In the genomic region with DNA sequence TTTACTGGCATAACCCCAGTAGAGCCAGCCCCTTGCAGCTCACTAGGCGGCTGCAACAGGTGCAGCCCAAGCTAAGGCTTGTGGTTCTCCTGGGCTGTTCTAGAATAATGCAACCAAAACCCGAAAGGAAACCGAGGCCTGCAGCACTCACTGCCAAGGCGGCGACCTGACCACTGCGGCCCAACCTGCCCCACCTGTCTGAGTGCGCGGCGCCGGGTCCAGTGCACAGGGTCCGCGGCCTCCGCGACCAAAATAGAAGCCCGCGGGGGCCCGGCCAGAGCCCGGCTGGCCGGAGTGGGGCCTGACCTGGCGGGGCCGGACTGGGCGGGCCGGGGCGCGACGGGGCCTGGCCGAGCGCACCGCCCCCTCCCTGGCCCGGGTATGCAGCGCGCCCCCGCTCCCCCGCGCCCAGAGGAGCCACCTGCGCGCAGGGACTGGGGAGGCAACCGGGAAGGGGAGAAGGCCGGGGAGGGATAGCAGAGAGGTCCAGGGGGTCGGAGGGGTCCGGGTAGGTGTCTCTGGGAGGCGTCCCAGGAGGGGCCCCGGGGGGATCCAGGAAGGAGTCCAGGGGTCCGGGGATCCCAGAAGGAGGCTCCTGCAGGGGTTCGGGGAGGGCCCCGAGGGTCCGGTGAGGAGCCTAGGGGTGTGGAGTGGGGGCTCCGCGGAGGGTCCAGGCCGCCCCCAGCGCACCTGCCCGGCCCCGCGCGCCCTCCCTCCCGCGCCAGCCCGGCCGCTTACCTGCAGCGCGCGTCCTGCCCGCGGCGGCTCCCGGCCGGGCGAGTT, we compare ENCODE assay signal across 8 cellular contexts.
DNase-seq lines count a peak whose midpoint lies in the region; ATAC-seq lines count a peak whose summit lies in the region.

No MANE protein-coding gene starts in this region.

- H3K27me3 ChIP-seq in effector memory CD4-positive, alpha-beta T cell (replicated peaks; ENCODE audit: control insufficient read depth, insufficient read depth, low read length, poor library complexity, severe bottlenecking) = no peaks in the 10 kb centered on the region
- no peaks in the 10 kb centered on the region for H3K27me3 ChIP-seq in muscle layer of colon (ENCODE audit: control insufficient read depth in 1 of 2, insufficient read depth in 2 of 2, low read length in 2 of 2)

- peak; percentile 43 for DNase-seq in DMS53 (lab: John Stamatoyannopoulos, UW)
- DNase-seq in RPMI8226 = peak; percentile 56
- DNase-seq in effector memory CD4-positive, alpha-beta T cell = no peak
- no peak for DNase-seq in kidney tubule cell (ENCODE audit: low spot score)
- DNase-seq in NCI-H446 (lab: John Stamatoyannopoulos, UW) = no peak

- H3K27ac ChIP-seq in effector memory CD4-positive, alpha-beta T cell (ENCODE audit: insufficient read depth, low read length, poor library complexity, severe bottlenecking) = peak overlapping the region; percentile 62
- H3K27ac ChIP-seq in muscle layer of colon (ENCODE audit: low read depth, low read length) = no peak overlapping the region

- ATAC-seq in GM21619 (IDR thresholded peaks at IDR 0.05; ENCODE audit: unreplicated experiment) = peak; percentile 26
- ATAC-seq in HG03135 (IDR thresholded peaks at IDR 0.05; ENCODE audit: unreplicated experiment) = no peak

- peaks cover 70% of the 10 kb centered on the region for H3K4me1 ChIP-seq in effector memory CD4-positive, alpha-beta T cell (ENCODE audit: control insufficient read depth, insufficient read depth, low read length, poor library complexity, severe bottlenecking)
- peaks cover 13% of the 10 kb centered on the region for H3K4me1 ChIP-seq in muscle layer of colon (ENCODE audit: insufficient read depth, low read length)

- peak overlapping the region; percentile 58 for H3K4me3 ChIP-seq in effector memory CD4-positive, alpha-beta T cell (ENCODE audit: insufficient read depth, low read depth, low read length, poor library complexity, severe bottlenecking)
- H3K4me3 ChIP-seq in muscle layer of colon (ENCODE audit: low read depth in 1 of 2, low read length in 2 of 2) = peak overlapping the region; percentile 56 to 68

- H3K36me3 ChIP-seq in effector memory CD4-positive, alpha-beta T cell (ENCODE audit: control insufficient read depth, insufficient read depth, low read length) = no peaks in the 10 kb centered on the region
- no peaks in the 10 kb centered on the region for H3K36me3 ChIP-seq in muscle layer of colon (ENCODE audit: insufficient read depth, low read length)

- H3K9ac ChIP-seq in muscle layer of colon (ENCODE audit: low read length) = no peak overlapping the region

- H3K9me3 ChIP-seq in effector memory CD4-positive, alpha-beta T cell (ENCODE audit: control insufficient read depth, low read length) = no peaks in the 10 kb centered on the region
- no peaks in the 10 kb centered on the region for H3K9me3 ChIP-seq in muscle layer of colon (ENCODE audit: low read length)

Comparison
In these comparisons a context has a peak if more than half of its experiments do, and no peak if none do; other contexts are left out.
1. DNase-seq: peak in DMS53 (single experiment) and RPMI8226 (single experiment); none in effector memory CD4-positive, alpha-beta T cell (0 of 3), kidney tubule cell (single experiment) and NCI-H446 (0 of 2).